In the genomic region with DNA sequence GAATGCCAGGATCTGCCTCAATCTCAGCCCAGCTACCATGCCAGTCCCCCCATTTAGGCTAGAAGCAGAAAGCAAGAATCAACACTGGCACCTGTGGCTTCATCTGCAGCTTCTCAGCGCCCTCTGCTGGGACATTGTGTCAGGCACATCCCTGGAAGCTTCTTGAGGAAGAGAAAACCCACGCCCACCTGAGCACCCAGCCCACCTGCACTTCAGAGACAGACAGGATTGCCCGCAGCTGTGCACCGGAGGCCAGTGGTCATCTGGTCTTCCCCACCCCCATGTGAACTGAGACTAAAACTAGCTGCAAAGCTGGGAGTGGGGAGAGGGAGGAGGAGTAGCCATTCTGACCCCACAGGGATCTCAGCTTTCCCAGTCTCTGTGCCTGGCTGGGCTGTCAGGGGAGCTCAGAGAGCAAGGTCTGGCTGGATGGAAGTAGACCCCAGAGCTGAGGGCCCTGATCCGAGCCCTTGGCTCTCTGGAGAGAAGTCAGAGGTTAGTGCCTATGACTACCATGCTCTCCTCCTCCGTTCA, we compare ENCODE assay signal across 8 cellular contexts.
DNase-seq lines count a peak whose midpoint lies in the region; ATAC-seq and TF ChIP-seq lines count a peak whose summit lies in the region.

No MANE protein-coding gene starts in this region.

- intact Hi-C loops in HCT116 (cut with micrococcal nuclease), result loop anchor here (1.0 to 2.0 kb wide), 3 partner anchors 338 to 554 kb away; no protein-coding TSS in a partner anchor
- intact Hi-C loops in head of caudate nucleus (cut with DNase I), result no loop called here

- DNase-seq in DMS53 treated with DMSO at 0.1 percent for 48 hours (lab: John Stamatoyannopoulos, UW; ENCODE audit: unreplicated experiment) (peak; percentile 47), HCT116 (ENCODE audit: low read depth, low spot score) (peak; percentile 63), NOMO-1 treated with DMSO at 0.1 percent for 48 hours (lab: John Stamatoyannopoulos, UW; ENCODE audit: unreplicated experiment) (peak; percentile 28), head of caudate nucleus (peak; percentile 58 to 91 (median 80)), pulmonary artery endothelial cell (ENCODE audit: low read depth, low spot score) (peak; percentile 13)
- DNase-seq in activated T-helper 9 cell treated with anti-CD3 and anti-CD28 coated beads, Interleukin-2, amount 50 U/mL, for 16 hours (ENCODE audit: low read depth), result peak; percentile 4
- DNase-seq in central memory CD4-positive, alpha-beta T cell, result no peak

- H2AFZ ChIP-seq in HCT116 (ENCODE audit: low read depth, low read length, poor library complexity, severe bottlenecking), result peak overlapping the region; percentile 23

- H3K36me3 ChIP-seq in HCT116 (ENCODE audit: control insufficient read depth in 1 of 2, insufficient read depth in 2 of 2, low read length in 2 of 2), result no peaks in the 10 kb centered on the region

- H3K27me3 ChIP-seq in HCT116 (ENCODE audit: insufficient read depth, low read length), result no peaks in the 10 kb centered on the region

- H3K79me2 ChIP-seq in HCT116 (ENCODE audit: insufficient read depth, low read length), result no peaks in the 10 kb centered on the region

- ATAC-seq in HCT116 (peak; percentile 78), GM21381 (IDR thresholded peaks at IDR 0.05; ENCODE audit: unreplicated experiment) (no peak)

- peak; percentile 81 to 91 (median 86) for TF ChIP-seq CTCF in HCT116 (IDR thresholded peaks at IDR 0.05 in 2 of 3, conservative IDR thresholded peaks at IDR 0.05 in 1 of 3; ENCODE audit: borderline replicate concordance in 1 of 3, insufficient read depth in 1 of 3, low read depth in 2 of 3, low read length in 2 of 3)

- H3K9me3 ChIP-seq in HCT116 (ENCODE audit: control insufficient read depth in 1 of 2, insufficient read depth in 1 of 2, low read depth in 1 of 2, low read length in 2 of 2), result no peaks in the 10 kb centered on the region

- no peak for TF ChIP-seq POLR2A in HCT116 (IDR thresholded peaks at IDR 0.05; ENCODE audit: borderline replicate concordance, extremely low read depth, insufficient read depth, insufficient read length)

- TF ChIP-seq RAD21 in HCT116 (IDR thresholded peaks at IDR 0.05; ENCODE audit: low read depth), result peak; percentile 85

- CTCF ChIA-PET in HCT116 (lab: Charles Lee), result interaction anchor here (0.6 to 3.1 kb wide), 22 partner anchors 9 to 615 kb away, joined by 3 to 36 read pairs (median 3); partner anchors contain the start of genes STT3A and TMEM218

- no peak overlapping the region for H3K27ac ChIP-seq in HCT116 (ENCODE audit: low read depth, low read length)

- RAD21 ChIA-PET in HCT116 (lab: Charles Lee; ENCODE audit: low non-redundant PET in 1 of 2, low total read pairs in 2 of 2, uncharacterized antibody in 2 of 2, unreplicated experiment in 2 of 2), result interaction anchor here in 1 of 2 experiments (1.1 kb wide), 1 partner anchor 338 kb away, joined by 4 read pairs; no protein-coding TSS in a partner anchor

- no TSS peak for BruUV-seq in HCT116 (replicated peaks; lab: Mats Ljungman, UMichigan)

- H3K9ac ChIP-seq in HCT116 (ENCODE audit: low read length), result no peak overlapping the region

- peak overlapping the region; percentile 62 for H3K4me2 ChIP-seq in HCT116 (ENCODE audit: low read length)

- peak overlapping the region; percentile 18 to 22; a peak in 3 of 4 replicates for H3K4me3 ChIP-seq in HCT116 (replicated peaks in 1 of 2; ENCODE audit: low read depth in 1 of 2, low read length in 2 of 2)

- POLR2A ChIA-PET in HCT116 (lab: Charles Lee), result no interaction called here

- H3K9me2 ChIP-seq in HCT116 (ENCODE audit: insufficient read depth), result no peaks in the 10 kb centered on the region

- peaks cover 7 to 20% of the 10 kb centered on the region in 2 experiments; a peak in 3 of 4 replicates for H3K4me1 ChIP-seq in HCT116 (ENCODE audit: control insufficient read depth in 1 of 2, insufficient read depth in 2 of 2, low read length in 2 of 2)

- no peaks in the 10 kb centered on the region for H4K20me1 ChIP-seq in HCT116 (ENCODE audit: insufficient read depth)

TF ChIP-seq in HCT116, 20 proteins besides CTCF, POLR2A, EP300 and RAD21:
- TF ChIP-seq, protein P1, sequence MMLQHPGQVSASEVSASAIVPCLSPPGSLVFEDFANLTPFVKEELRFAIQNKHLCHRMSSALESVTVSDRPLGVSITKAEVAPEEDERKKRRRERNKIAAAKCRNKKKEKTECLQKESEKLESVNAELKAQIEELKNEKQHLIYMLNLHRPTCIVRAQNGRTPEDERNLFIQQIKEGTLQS (IDR thresholded peaks at IDR 0.05), result no peak
- peak; percentile 29 for TF ChIP-seq YY1 (IDR thresholded peaks at IDR 0.05; ENCODE audit: extremely low read depth, insufficient replicate concordance, low read depth, low read length)
- TF ChIP-seq SP1 (IDR thresholded peaks at IDR 0.05; ENCODE audit: low read depth), result no peak
- TF ChIP-seq, protein P2, sequence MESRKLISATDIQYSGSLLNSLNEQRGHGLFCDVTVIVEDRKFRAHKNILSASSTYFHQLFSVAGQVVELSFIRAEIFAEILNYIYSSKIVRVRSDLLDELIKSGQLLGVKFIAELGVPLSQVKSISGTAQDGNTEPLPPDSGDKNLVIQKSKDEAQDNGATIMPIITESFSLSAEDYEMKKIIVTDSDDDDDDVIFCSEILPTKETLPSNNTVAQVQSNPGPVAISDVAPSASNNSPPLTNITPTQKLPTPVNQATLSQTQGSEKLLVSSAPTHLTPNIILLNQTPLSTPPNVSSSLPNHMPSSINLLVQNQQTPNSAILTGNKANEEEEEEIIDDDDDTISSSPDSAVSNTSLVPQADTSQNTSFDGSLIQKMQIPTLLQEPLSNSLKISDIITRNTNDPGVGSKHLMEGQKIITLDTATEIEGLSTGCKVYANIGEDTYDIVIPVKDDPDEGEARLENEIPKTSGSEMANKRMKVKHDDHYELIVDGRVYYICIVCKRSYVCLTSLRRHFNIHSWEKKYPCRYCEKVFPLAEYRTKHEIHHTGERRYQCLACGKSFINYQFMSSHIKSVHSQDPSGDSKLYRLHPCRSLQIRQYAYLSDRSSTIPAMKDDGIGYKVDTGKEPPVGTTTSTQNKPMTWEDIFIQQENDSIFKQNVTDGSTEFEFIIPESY (IDR thresholded peaks at IDR 0.05; ENCODE audit: extremely low read depth, insufficient replicate concordance, low read length), result no peak
- TF ChIP-seq, protein P3, sequence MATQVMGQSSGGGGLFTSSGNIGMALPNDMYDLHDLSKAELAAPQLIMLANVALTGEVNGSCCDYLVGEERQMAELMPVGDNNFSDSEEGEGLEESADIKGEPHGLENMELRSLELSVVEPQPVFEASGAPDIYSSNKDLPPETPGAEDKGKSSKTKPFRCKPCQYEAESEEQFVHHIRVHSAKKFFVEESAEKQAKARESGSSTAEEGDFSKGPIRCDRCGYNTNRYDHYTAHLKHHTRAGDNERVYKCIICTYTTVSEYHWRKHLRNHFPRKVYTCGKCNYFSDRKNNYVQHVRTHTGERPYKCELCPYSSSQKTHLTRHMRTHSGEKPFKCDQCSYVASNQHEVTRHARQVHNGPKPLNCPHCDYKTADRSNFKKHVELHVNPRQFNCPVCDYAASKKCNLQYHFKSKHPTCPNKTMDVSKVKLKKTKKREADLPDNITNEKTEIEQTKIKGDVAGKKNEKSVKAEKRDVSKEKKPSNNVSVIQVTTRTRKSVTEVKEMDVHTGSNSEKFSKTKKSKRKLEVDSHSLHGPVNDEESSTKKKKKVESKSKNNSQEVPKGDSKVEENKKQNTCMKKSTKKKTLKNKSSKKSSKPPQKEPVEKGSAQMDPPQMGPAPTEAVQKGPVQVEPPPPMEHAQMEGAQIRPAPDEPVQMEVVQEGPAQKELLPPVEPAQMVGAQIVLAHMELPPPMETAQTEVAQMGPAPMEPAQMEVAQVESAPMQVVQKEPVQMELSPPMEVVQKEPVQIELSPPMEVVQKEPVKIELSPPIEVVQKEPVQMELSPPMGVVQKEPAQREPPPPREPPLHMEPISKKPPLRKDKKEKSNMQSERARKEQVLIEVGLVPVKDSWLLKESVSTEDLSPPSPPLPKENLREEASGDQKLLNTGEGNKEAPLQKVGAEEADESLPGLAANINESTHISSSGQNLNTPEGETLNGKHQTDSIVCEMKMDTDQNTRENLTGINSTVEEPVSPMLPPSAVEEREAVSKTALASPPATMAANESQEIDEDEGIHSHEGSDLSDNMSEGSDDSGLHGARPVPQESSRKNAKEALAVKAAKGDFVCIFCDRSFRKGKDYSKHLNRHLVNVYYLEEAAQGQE (IDR thresholded peaks at IDR 0.05; ENCODE audit: low read depth), result no peak
- TF ChIP-seq ZNF274 (IDR thresholded peaks at IDR 0.05; ENCODE audit: low read depth, low read length), result no peak
